Comparison of ENCODE assay signal across 2 cellular contexts in the genomic region with DNA sequence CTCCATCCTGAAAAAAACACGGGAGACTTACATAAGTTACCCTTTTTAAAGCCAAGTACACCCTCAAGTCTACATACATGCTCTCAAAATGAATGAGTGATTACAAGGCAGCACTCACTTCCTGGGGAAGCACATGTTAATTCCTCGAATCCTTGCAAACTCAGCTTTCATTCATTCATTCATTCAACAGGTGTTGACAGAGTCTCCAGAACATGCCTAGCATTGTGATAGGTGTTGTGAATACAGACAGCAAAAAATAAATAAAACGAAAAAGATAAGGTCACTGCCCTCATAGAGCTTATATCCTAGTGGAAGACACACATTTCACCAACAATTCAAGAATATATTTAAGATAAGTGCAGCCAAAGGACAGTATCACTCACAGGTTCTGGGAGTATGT.
TF ChIP-seq lines count a peak whose summit lies in the region.

No MANE protein-coding gene starts in this region.

TF ChIP-seq in GM23338, 12 proteins besides CTCF, POLR2A, EP300 and RAD21 (continued from another document):
- TF ChIP-seq, protein P1, sequence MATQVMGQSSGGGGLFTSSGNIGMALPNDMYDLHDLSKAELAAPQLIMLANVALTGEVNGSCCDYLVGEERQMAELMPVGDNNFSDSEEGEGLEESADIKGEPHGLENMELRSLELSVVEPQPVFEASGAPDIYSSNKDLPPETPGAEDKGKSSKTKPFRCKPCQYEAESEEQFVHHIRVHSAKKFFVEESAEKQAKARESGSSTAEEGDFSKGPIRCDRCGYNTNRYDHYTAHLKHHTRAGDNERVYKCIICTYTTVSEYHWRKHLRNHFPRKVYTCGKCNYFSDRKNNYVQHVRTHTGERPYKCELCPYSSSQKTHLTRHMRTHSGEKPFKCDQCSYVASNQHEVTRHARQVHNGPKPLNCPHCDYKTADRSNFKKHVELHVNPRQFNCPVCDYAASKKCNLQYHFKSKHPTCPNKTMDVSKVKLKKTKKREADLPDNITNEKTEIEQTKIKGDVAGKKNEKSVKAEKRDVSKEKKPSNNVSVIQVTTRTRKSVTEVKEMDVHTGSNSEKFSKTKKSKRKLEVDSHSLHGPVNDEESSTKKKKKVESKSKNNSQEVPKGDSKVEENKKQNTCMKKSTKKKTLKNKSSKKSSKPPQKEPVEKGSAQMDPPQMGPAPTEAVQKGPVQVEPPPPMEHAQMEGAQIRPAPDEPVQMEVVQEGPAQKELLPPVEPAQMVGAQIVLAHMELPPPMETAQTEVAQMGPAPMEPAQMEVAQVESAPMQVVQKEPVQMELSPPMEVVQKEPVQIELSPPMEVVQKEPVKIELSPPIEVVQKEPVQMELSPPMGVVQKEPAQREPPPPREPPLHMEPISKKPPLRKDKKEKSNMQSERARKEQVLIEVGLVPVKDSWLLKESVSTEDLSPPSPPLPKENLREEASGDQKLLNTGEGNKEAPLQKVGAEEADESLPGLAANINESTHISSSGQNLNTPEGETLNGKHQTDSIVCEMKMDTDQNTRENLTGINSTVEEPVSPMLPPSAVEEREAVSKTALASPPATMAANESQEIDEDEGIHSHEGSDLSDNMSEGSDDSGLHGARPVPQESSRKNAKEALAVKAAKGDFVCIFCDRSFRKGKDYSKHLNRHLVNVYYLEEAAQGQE (IDR thresholded peaks at IDR 0.05; ENCODE audit: unreplicated experiment), result no peak
- TF ChIP-seq JUNB (IDR thresholded peaks at IDR 0.05; ENCODE audit: unreplicated experiment), result no peak
TF ChIP-seq in GM23338: peak in this region for 0.

TF ChIP-seq in WTC11, 78 proteins besides CTCF, POLR2A, EP300 and RAD21 (continued from another document):
- TF ChIP-seq, protein P2, sequence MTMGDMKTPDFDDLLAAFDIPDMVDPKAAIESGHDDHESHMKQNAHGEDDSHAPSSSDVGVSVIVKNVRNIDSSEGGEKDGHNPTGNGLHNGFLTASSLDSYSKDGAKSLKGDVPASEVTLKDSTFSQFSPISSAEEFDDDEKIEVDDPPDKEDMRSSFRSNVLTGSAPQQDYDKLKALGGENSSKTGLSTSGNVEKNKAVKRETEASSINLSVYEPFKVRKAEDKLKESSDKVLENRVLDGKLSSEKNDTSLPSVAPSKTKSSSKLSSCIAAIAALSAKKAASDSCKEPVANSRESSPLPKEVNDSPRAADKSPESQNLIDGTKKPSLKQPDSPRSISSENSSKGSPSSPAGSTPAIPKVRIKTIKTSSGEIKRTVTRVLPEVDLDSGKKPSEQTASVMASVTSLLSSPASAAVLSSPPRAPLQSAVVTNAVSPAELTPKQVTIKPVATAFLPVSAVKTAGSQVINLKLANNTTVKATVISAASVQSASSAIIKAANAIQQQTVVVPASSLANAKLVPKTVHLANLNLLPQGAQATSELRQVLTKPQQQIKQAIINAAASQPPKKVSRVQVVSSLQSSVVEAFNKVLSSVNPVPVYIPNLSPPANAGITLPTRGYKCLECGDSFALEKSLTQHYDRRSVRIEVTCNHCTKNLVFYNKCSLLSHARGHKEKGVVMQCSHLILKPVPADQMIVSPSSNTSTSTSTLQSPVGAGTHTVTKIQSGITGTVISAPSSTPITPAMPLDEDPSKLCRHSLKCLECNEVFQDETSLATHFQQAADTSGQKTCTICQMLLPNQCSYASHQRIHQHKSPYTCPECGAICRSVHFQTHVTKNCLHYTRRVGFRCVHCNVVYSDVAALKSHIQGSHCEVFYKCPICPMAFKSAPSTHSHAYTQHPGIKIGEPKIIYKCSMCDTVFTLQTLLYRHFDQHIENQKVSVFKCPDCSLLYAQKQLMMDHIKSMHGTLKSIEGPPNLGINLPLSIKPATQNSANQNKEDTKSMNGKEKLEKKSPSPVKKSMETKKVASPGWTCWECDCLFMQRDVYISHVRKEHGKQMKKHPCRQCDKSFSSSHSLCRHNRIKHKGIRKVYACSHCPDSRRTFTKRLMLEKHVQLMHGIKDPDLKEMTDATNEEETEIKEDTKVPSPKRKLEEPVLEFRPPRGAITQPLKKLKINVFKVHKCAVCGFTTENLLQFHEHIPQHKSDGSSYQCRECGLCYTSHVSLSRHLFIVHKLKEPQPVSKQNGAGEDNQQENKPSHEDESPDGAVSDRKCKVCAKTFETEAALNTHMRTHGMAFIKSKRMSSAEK (CRISPR knock-in tag; IDR thresholded peaks at IDR 0.05; ENCODE audit: borderline replicate concordance), result no peak
- TF ChIP-seq TEAD4 (CRISPR knock-in tag; IDR thresholded peaks at IDR 0.05) (no peak), ZNF423 (CRISPR knock-in tag; IDR thresholded peaks at IDR 0.05) (no peak), PRDM15 (CRISPR knock-in tag; IDR thresholded peaks at IDR 0.05) (no peak)
